20 cellular contexts compared by ENCODE assay signal in genomic region chr12:26018926-26019325, GRCh38.
DNase-seq lines count a peak whose midpoint lies in the region; ATAC-seq and TF ChIP-seq lines count a peak whose summit lies in the region.
"Had no signal": no experiment of that assay in that cellular context is flagged by ENCODE, and none has a peak within 500 bp of the region (broad histone marks: within the 10 kb centered on the region; RNA-seq: fewer than 3 reads in every experiment).

No MANE protein-coding gene starts in this region.

- no peak overlapping the region for H3K27ac Mint-ChIP-seq in activated T-helper 17 cell treated with anti-CD3 and anti-CD28 coated beads, Interleukin-2, amount 50 U/mL, for 72 hours
- H3K27ac Mint-ChIP-seq: CD4-positive, CD25-positive, alpha-beta regulatory T cell; nephron had no signal

- 0 out of 2 replicates have a peak overlapping the region, but pooled peaks have one; percentile 8 for H3K4me3 ChIP-seq in GM23248
- H3K4me3 ChIP-seq in fibroblast of villous mesenchyme (ENCODE audit: low read depth, low read length), result no peak overlapping the region
- H3K4me3 ChIP-seq in skeletal muscle satellite cell (ENCODE audit: low read length), result no peak overlapping the region
- H3K4me3 ChIP-seq in upper lobe of left lung, result no peak overlapping the region
- H3K4me3 ChIP-seq: mucosa of descending colon, right atrium auricular region, tibial nerve had no signal

- peaks cover 22% of the 10 kb centered on the region for H3K27me3 Mint-ChIP-seq in activated T-helper 17 cell treated with anti-CD3 and anti-CD28 coated beads, Interleukin-2, amount 50 U/mL, for 72 hours

- H3K4me1 Mint-ChIP-seq in activated T-helper 17 cell treated with anti-CD3 and anti-CD28 coated beads, Interleukin-2, amount 50 U/mL, for 72 hours, result no peaks in the 10 kb centered on the region
- H3K4me1 Mint-ChIP-seq: CD4-positive, CD25-positive, alpha-beta regulatory T cell had no signal

- H3K4me1 ChIP-seq in GM23248 (ENCODE audit: insufficient read depth) (peaks cover 48% of the 10 kb centered on the region), skeletal muscle satellite cell (ENCODE audit: control insufficient read depth, insufficient read depth, low read length) (peaks cover 26% of the 10 kb centered on the region), upper lobe of left lung (peaks cover 0 to 13% (median 8%) of the 10 kb centered on the region in 4 donors)
- H3K4me1 ChIP-seq: parathyroid adenoma had no signal

- no peaks in the 10 kb centered on the region for H3K36me3 ChIP-seq in GM23248 (ENCODE audit: low read depth)
- no peaks in the 10 kb centered on the region for H3K36me3 ChIP-seq in skeletal muscle satellite cell (ENCODE audit: insufficient read depth, low read length)
- no peaks in the 10 kb centered on the region for H3K36me3 ChIP-seq in upper lobe of left lung
- H3K36me3 ChIP-seq: right atrium auricular region, tibial nerve had no signal

- H3K4me3 Mint-ChIP-seq in activated T-helper 17 cell treated with anti-CD3 and anti-CD28 coated beads, Interleukin-2, amount 50 U/mL, for 72 hours, result no peak overlapping the region
- H3K4me3 Mint-ChIP-seq: CD4-positive, CD25-positive, alpha-beta regulatory T cell; nephron had no signal

- peak overlapping the region; percentile 73 for H3K27ac ChIP-seq in GM23248
- H3K27ac ChIP-seq in upper lobe of left lung, result no peak overlapping the region
- H3K27ac ChIP-seq: parathyroid adenoma, right atrium auricular region, tibial nerve had no signal

- 17 to 20% methylated on average over 2 of the region's 2 CpGs for WGBS in GM23248 (ENCODE audit: low coverage in 1 of 2, low lambda C conversion rate in 2 of 2, missing lambda C conversion rate in 2 of 2), 2 experiments
- 85 to 98% methylated on average over 2 of the region's 2 CpGs for WGBS in upper lobe of left lung, 2 donors

- no peaks in the 10 kb centered on the region for H3K27me3 ChIP-seq in GM23248 (replicated peaks; ENCODE audit: insufficient read depth)
- no peaks in the 10 kb centered on the region for H3K27me3 ChIP-seq in skeletal muscle satellite cell (ENCODE audit: control insufficient read depth, insufficient read depth, low read length)
- no peaks in the 10 kb centered on the region for H3K27me3 ChIP-seq in upper lobe of left lung
- H3K27me3 ChIP-seq: right atrium auricular region, tibial nerve had no signal

- H3K9ac ChIP-seq in GM23248 (peak overlapping the region; percentile 19), skeletal muscle satellite cell (ENCODE audit: low read depth, low read length) (peak overlapping the region; percentile 38)
- H3K9ac ChIP-seq: parathyroid adenoma had no signal

- POLR2A ChIA-PET in HEK293T (lab: Yijun Ruan, JAX), result no interaction called here

- no peaks in the 10 kb centered on the region for H3K9me3 Mint-ChIP-seq in activated T-helper 17 cell treated with anti-CD3 and anti-CD28 coated beads, Interleukin-2, amount 50 U/mL, for 72 hours
- H3K9me3 Mint-ChIP-seq: CD4-positive, CD25-positive, alpha-beta regulatory T cell had no signal

- DNase-seq in GM23248 (peak; percentile 76), amniotic epithelial cell (ENCODE audit: low read depth) (peak; percentile 63), fibroblast of villous mesenchyme (ENCODE audit: low read depth) (peak; percentile 47), HEK293T (ENCODE audit: extremely low spot score) (no peak), upper lobe of left lung (no peak)
- DNase-seq: activated CD4-positive, alpha-beta T cell treated with anti-CD3 and anti-CD28 coated beads, Interleukin-2, amount 50 U/mL, for 1 hour; activated naive CD4-positive, alpha-beta T cell treated with anti-CD3 and anti-CD28 coated beads, Interleukin-2, amount 50 U/mL, for 16 hours; CD4-positive, CD25-positive, alpha-beta regulatory T cell; mucosa of descending colon; NCI-H1105; NCI-H187 treated with DMSO at 0.1 percent for 48 hours; NCI-H2227 treated with DMSO at 0.1 percent for 48 hours; stimulated activated CD4-positive, alpha-beta T cell treated with anti-CD3 and anti-CD28 coated beads, Interleukin-2, amount 100 ng/mL, for 48 hours had no signal

- peaks cover 100% of the 10 kb centered on the region for H3K79me2 ChIP-seq in GM23248 (ENCODE audit: insufficient read depth)

- H2AFZ ChIP-seq in GM23248, result no peak overlapping the region
- H2AFZ ChIP-seq: parathyroid adenoma had no signal

- in situ Hi-C loops in GM23248 (cut with MboI), result loop anchor here (25.0 kb wide), 1 partner anchor 582 kb away; no protein-coding TSS in a partner anchor

- H3K9me3 ChIP-seq in GM23248 (ENCODE audit: low read depth), result no peaks in the 10 kb centered on the region
- no peaks in the 10 kb centered on the region for H3K9me3 ChIP-seq in skeletal muscle satellite cell (replicated peaks; ENCODE audit: low read length)
- no peaks in the 10 kb centered on the region for H3K9me3 ChIP-seq in upper lobe of left lung
- H3K9me3 ChIP-seq: mucosa of descending colon, right atrium auricular region, tibial nerve had no signal

- H3K9me2 ChIP-seq in GM23248 (ENCODE audit: insufficient read depth), result no peaks in the 10 kb centered on the region

- no peak for ATAC-seq in upper lobe of left lung (ENCODE audit: low FRiP score in 2 of 2)
- ATAC-seq in activated T-helper 17 cell treated with anti-CD3 and anti-CD28 coated beads, Interleukin-2, amount 50 U/mL, for 72 hours (replicated peaks), result no peak
- ATAC-seq: esophagus mucosa, mucosa of descending colon had no signal

- CTCF ChIA-PET in HEK293T (lab: Yijun Ruan, JAX), result no interaction called here

- no peak for TF ChIP-seq POLR2A in upper lobe of left lung (IDR thresholded peaks at IDR 0.05)

- no peaks in the 10 kb centered on the region for H3K36me3 Mint-ChIP-seq in activated T-helper 17 cell treated with anti-CD3 and anti-CD28 coated beads, Interleukin-2, amount 50 U/mL, for 72 hours (ENCODE audit: low read depth)
- H3K36me3 Mint-ChIP-seq: CD4-positive, CD25-positive, alpha-beta regulatory T cell had no signal

- H3K4me2 ChIP-seq in GM23248 (ENCODE audit: unreplicated experiment) (peak overlapping the region; percentile 44), skeletal muscle satellite cell (ENCODE audit: low read length) (peak overlapping the region; percentile 38)

- no peak for TF ChIP-seq CTCF in fibroblast of villous mesenchyme (IDR thresholded peaks at IDR 0.05; ENCODE audit: insufficient read depth, low read depth, low read length)
- no peak for TF ChIP-seq CTCF in upper lobe of left lung (IDR thresholded peaks at IDR 0.05)

- no peak for TF ChIP-seq EP300 in upper lobe of left lung (IDR thresholded peaks at IDR 0.05)

- H4K20me1 ChIP-seq in GM23248 (ENCODE audit: insufficient read depth), result no peaks in the 10 kb centered on the region

- peaks cover 14% of the 10 kb centered on the region for H3F3A ChIP-seq in GM23248 (ENCODE audit: insufficient read depth)

TF ChIP-seq in HEK293T, 16 proteins besides CTCF, POLR2A, EP300 and RAD21:
- TF ChIP-seq ELF4 (IDR thresholded peaks at IDR 0.05) (no peak), HDGF (IDR thresholded peaks at IDR 0.05; ENCODE audit: borderline replicate concordance) (no peak), NFRKB (IDR thresholded peaks at IDR 0.05) (no peak), ARNT (IDR thresholded peaks at IDR 0.05) (no peak), LEF1 (IDR thresholded peaks at IDR 0.05; ENCODE audit: borderline replicate concordance) (no peak), BHLHE40 (IDR thresholded peaks at IDR 0.05; ENCODE audit: borderline replicate concordance) (no peak), SP1 (IDR thresholded peaks at IDR 0.05) (no peak), ZNF384 (IDR thresholded peaks at IDR 0.05) (no peak), TARDBP (IDR thresholded peaks at IDR 0.05) (no peak), FOXM1 (IDR thresholded peaks at IDR 0.05; ENCODE audit: borderline replicate concordance) (no peak), SUZ12 (IDR thresholded peaks at IDR 0.05) (no peak), L3MBTL2 (conservative IDR thresholded peaks at IDR 0.05) (no peak), CTBP1 (IDR thresholded peaks at IDR 0.05; ENCODE audit: borderline replicate concordance) (no peak), FOXK2 (IDR thresholded peaks at IDR 0.05) (no peak), FOXA1 (IDR thresholded peaks at IDR 0.05) (no peak)
- TF ChIP-seq, protein P1, sequence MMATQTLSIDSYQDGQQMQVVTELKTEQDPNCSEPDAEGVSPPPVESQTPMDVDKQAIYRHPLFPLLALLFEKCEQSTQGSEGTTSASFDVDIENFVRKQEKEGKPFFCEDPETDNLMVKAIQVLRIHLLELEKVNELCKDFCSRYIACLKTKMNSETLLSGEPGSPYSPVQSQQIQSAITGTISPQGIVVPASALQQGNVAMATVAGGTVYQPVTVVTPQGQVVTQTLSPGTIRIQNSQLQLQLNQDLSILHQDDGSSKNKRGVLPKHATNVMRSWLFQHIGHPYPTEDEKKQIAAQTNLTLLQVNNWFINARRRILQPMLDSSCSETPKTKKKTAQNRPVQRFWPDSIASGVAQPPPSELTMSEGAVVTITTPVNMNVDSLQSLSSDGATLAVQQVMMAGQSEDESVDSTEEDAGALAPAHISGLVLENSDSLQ (IDR thresholded peaks at IDR 0.05), result no peak

Comparison
In these comparisons a context has a peak if more than half of its experiments do, and no peak if none do; other contexts are left out.
1. DNase-seq: peak in GM23248 (single experiment), amniotic epithelial cell (single experiment) and fibroblast of villous mesenchyme (single experiment); none in HEK293T (single experiment) and upper lobe of left lung (0 of 2).